Comparison of ENCODE assay signal across 10 cellular contexts in the genomic region with DNA sequence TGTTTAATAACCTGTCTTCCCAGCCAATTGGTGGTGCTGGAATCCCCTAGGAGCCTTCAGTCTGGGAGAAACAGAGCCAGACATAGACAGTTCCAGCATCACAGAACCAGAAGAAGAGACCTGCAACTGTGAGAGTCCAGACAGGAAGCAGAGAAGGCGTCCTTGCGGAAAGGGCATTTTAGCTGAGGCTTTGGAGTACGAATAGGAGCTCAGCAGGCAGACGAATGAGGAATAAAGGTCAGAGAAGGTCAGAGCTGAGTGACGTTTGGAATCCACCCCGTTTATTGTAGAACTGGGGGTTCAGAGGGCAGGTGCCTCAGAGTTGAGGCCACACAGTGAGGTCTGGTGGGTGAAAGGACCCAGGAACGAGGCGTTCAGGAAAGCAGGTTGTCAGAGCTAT. TPM values are rescaled to one million over a fixed set of nuclear protein-coding genes. Genes with fewer than 3 reads are reported as not detected.
A peak's percentile ranks its signal among the peaks of the same experiment; 100 is the strongest.
DNase-seq lines count a peak whose midpoint lies in the region; ATAC-seq and TF ChIP-seq lines count a peak whose summit lies in the region.
"Had no signal": no experiment of that assay in that cellular context is flagged by ENCODE, and none has a peak within 500 bp of the region (broad histone marks: within the 10 kb centered on the region; RNA-seq: fewer than 3 reads in every experiment).

No MANE protein-coding gene starts in this region.

- no peak overlapping the region for H3K4me2 ChIP-seq in PC-3 (ENCODE audit: low read length)

- peak overlapping the region; percentile 94 to 99 (median 97) for H3K27ac Mint-ChIP-seq in CD4-positive, alpha-beta memory T cell
- H3K27ac Mint-ChIP-seq in progenitor cell of endocrine pancreas, result peak overlapping the region; percentile 70

- H3F3A ChIP-seq in PC-3 (ENCODE audit: low read length, unreplicated experiment), result no peaks in the 10 kb centered on the region

- intact Hi-C loops in CD4-positive, alpha-beta memory T cell (cut with micrococcal nuclease), result no loop called here
- intact Hi-C loops in PC-3 (cut with micrococcal nuclease), result no loop called here

- no peak overlapping the region for H2AFZ ChIP-seq in PC-3 (ENCODE audit: low read length)

- peaks cover 80% of the 10 kb centered on the region for H3K4me1 ChIP-seq in CD4-positive, alpha-beta memory T cell (ENCODE audit: insufficient read depth, low read length)
- H3K4me1 ChIP-seq in PC-3 (ENCODE audit: insufficient read depth, low read length), result peaks cover 16% of the 10 kb centered on the region

- H3K4me3 ChIP-seq in CD4-positive, alpha-beta memory T cell (ENCODE audit: low read length in 2 of 2), result no peak overlapping the region
- H3K4me3 ChIP-seq in PC-3 (ENCODE audit: low read length) (no peak overlapping the region), coronary artery (no peak overlapping the region)

- H3K9me2 ChIP-seq in PC-3 (replicated peaks; ENCODE audit: low read length), result no peaks in the 10 kb centered on the region

- POLR2A ChIA-PET in CD4-positive, alpha-beta memory T cell (lab: Charles Lee; ENCODE audit: partially characterized antibody), result interaction anchor here (0.9 to 9.3 kb wide), 10 partner anchors 8 to 75 kb away, joined by 3 to 135 read pairs (median 4); no protein-coding TSS in a partner anchor
- POLR2A ChIA-PET in PC-3 (lab: Charles Lee; ENCODE audit: unreplicated experiment), result no interaction called here

- no peaks in the 10 kb centered on the region for H3K79me2 ChIP-seq in PC-3 (ENCODE audit: low read length)

- no peak for DNase-seq in CD4-positive, alpha-beta memory T cell
- DNase-seq in PC-3, result no peak
- no peak for DNase-seq in coronary artery (ENCODE audit: low spot score)
- DNase-seq in progenitor cell of endocrine pancreas (ENCODE audit: low spot score, unreplicated experiment), result no peak
- DNase-seq in HCEC 1CT, result no peak
- DNase-seq in amygdala (lab: John Stamatoyannopoulos, UW), result no peak
- DNase-seq: left colon, NCI-H2171 treated with DMSO at 0.1 percent for 48 hours had no signal

- peak overlapping the region in 7 of 8 donors; percentile 6 to 88 (median 81) for H3K4me3 Mint-ChIP-seq in CD4-positive, alpha-beta memory T cell
- H3K4me3 Mint-ChIP-seq in progenitor cell of endocrine pancreas (ENCODE audit: low read depth), result no peak overlapping the region

- H3K36me3 ChIP-seq in CD4-positive, alpha-beta memory T cell (ENCODE audit: insufficient read depth, low read length), result peaks cover 52% of the 10 kb centered on the region
- peaks cover 21% of the 10 kb centered on the region; the same call in 1 of the 2 replicates for H3K36me3 ChIP-seq in PC-3 (ENCODE audit: low read depth, low read length)

- no peaks in the 10 kb centered on the region for H3K9me3 ChIP-seq in CD4-positive, alpha-beta memory T cell (ENCODE audit: control insufficient read depth in 1 of 2, low read length in 2 of 2)
- no peaks in the 10 kb centered on the region for H3K9me3 ChIP-seq in PC-3 (ENCODE audit: low read length)

- no peaks in the 10 kb centered on the region for H3K27me3 ChIP-seq in CD4-positive, alpha-beta memory T cell (ENCODE audit: insufficient read depth, low read length)
- H3K27me3 ChIP-seq in PC-3 (ENCODE audit: low read length), result no peaks in the 10 kb centered on the region

- ATAC-seq in PC-3 (no peak), GM19395 (IDR thresholded peaks at IDR 0.05; ENCODE audit: unreplicated experiment) (no peak), GM21381 (IDR thresholded peaks at IDR 0.05; ENCODE audit: unreplicated experiment) (no peak)

- no peaks in the 10 kb centered on the region for H3K27me3 Mint-ChIP-seq in CD4-positive, alpha-beta memory T cell
- H3K27me3 Mint-ChIP-seq in progenitor cell of endocrine pancreas, result no peaks in the 10 kb centered on the region

- TF ChIP-seq CTCF in PC-3 (conservative IDR thresholded peaks at IDR 0.05; ENCODE audit: low read depth, low read length) (no peak), coronary artery (IDR thresholded peaks at IDR 0.05) (no peak), progenitor cell of endocrine pancreas (IDR thresholded peaks at IDR 0.05; ENCODE audit: unreplicated experiment) (no peak)

- CTCF ChIA-PET in CD4-positive, alpha-beta memory T cell (lab: Charles Lee; ENCODE audit: partially characterized antibody), result interaction anchor here (1.0 to 2.4 kb wide), 5 partner anchors 31 to 75 kb away, joined by 3 to 10 read pairs (median 5); no protein-coding TSS in a partner anchor
- CTCF ChIA-PET in PC-3 (lab: Charles Lee), result no interaction called here

- H3K36me3 Mint-ChIP-seq in CD4-positive, alpha-beta memory T cell, result peaks cover 37 to 53% of the 10 kb centered on the region in 2 donors
- no peaks in the 10 kb centered on the region for H3K36me3 Mint-ChIP-seq in progenitor cell of endocrine pancreas (ENCODE audit: insufficient read depth)

- BruUV-seq in PC-3 (replicated peaks; lab: Mats Ljungman, UMichigan), result TSS peak; percentile 35

- H3K9me3 Mint-ChIP-seq in CD4-positive, alpha-beta memory T cell, result no peaks in the 10 kb centered on the region
- H3K9me3 Mint-ChIP-seq in progenitor cell of endocrine pancreas (ENCODE audit: low read depth), result no peaks in the 10 kb centered on the region

- peaks cover 31 to 69% (median 54%) of the 10 kb centered on the region in 4 donors for H3K4me1 Mint-ChIP-seq in CD4-positive, alpha-beta memory T cell
- peaks cover 9% of the 10 kb centered on the region for H3K4me1 Mint-ChIP-seq in progenitor cell of endocrine pancreas (ENCODE audit: low read depth)

- H3K27ac ChIP-seq in CD4-positive, alpha-beta memory T cell (ENCODE audit: low read depth, low read length), result peak overlapping the region; percentile 42
- no peak overlapping the region for H3K27ac ChIP-seq in PC-3 (ENCODE audit: low read length)
- peak overlapping the region; percentile 47 to 52 for H3K27ac ChIP-seq in coronary artery

- no peak overlapping the region for H3K9ac ChIP-seq in PC-3 (ENCODE audit: low read length)

- H4K20me1 ChIP-seq in PC-3 (ENCODE audit: low read length), result no peaks in the 10 kb centered on the region

RNA-seq across cellular contexts. Expression of a gene that starts 5.2 kb away (rescaled TPM):
- 100 to 1,000 TPM; 136 to 138 TPM for total RNA-seq in CD4-positive, alpha-beta memory T cell
- 10 to 100 TPM; 39.8 to 47.9 TPM for polyA plus RNA-seq in CD4-positive, alpha-beta memory T cell
- total RNA-seq in PC-3 (2014; rRNA removed) (27.7 and 38.5 TPM in 2 replicates), progenitor cell of endocrine pancreas (3.3 and 4.3 TPM in 2 replicates)

RNA-seq across cellular contexts. Expression of a gene that starts 46.3 kb away (rescaled TPM):
- total RNA-seq in CD4-positive, alpha-beta memory T cell, result not detected
- not detected for polyA plus RNA-seq in CD4-positive, alpha-beta memory T cell
- not detected in 2 replicates for total RNA-seq in PC-3 (2014; rRNA removed)
- total RNA-seq in progenitor cell of endocrine pancreas, result 19.6 and 20.3 TPM in 2 replicates

Comparison
In these comparisons a context has a peak if more than half of its experiments do, and no peak if none do; other contexts are left out.
1. RNA of a gene that starts 46.3 kb away (total RNA-seq): 19.6 to 20.3 TPM in progenitor cell of endocrine pancreas; not detected in CD4-positive, alpha-beta memory T cell and not detected in PC-3; every median in the first group is over 10 times any median in the second.